8 cellular contexts compared by ENCODE assay signal in the genomic region with DNA sequence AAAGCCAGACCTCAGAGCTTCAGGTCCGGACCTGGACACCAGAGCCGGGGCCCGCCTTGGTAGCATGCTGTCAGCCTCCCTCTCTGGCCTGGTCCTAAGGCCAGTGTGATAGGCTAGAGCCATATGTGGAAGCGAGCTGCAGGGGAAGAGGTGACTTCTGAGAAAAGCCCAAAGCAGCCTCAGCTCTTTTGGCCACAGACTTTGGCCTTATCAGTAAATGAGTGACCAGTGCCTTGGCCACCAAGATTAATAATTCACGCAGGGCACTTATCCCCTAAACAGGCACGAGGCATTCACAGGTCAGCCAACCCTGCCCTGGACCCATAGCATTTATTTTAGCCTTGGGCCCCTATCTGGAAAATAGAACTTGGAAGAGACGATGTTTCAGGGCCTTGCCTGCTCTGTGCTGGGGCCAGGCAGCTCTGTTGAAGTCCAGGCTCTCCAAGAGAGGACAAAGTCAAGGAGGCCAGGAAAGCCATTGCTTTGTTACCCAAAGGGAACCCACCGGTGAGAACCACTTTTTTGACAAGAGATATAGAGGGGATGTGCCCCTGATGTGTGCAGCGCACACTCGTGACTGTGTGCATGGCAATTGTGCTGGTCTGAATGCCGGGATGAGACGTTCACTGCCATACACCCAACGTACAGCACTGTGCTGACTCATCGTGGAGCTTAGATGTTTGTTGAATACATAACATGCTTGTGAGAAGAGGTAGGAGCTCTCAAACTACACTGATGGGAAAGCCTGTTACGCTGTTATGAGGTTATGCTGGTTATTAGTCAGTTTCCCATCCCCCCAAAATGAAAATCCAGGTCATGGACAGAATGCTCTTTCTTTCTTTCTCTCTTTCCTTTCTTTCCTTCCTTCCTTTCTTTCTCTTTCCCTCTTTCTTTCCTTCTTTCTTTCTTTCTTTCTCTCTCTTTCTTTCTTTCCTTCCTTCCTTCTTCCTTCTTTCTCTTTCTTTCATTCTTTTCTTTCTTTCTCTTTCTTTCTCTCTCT. TPM values are rescaled to one million over a fixed set of nuclear protein-coding genes. Genes with fewer than 3 reads are reported as not detected.
DNase-seq lines count a peak whose midpoint lies in the region; ATAC-seq and TF ChIP-seq lines count a peak whose summit lies in the region.

No MANE protein-coding gene starts in this region.

- H4K20me1 ChIP-seq in smooth muscle cell (ENCODE audit: low read depth), result no peaks in the 10 kb centered on the region

- no peaks in the 10 kb centered on the region for H3F3A ChIP-seq in smooth muscle cell (ENCODE audit: low read depth)

- H3K27ac Mint-ChIP-seq in activated naive CD4-positive, alpha-beta T cell treated with anti-CD3 and anti-CD28 coated beads for 36 hours, result peak overlapping the region; percentile 78

- CTCF ChIA-PET in activated naive CD4-positive, alpha-beta T cell treated with anti-CD3 and anti-CD28 coated beads for 36 hours (lab: Charles Lee), result interaction anchor here (0.8 to 2.8 kb wide), 9 partner anchors 9 to 61 kb away, joined by 3 to 25 read pairs (median 4); a partner anchor contains a TSS

- no peaks in the 10 kb centered on the region for H3K27me3 ChIP-seq in HUES48 (ENCODE audit: control insufficient read depth, insufficient read depth, low read length)
- H3K27me3 ChIP-seq in body of pancreas, result no peaks in the 10 kb centered on the region
- H3K27me3 ChIP-seq in smooth muscle cell (ENCODE audit: low read depth), result no peaks in the 10 kb centered on the region

- H3K4me1 ChIP-seq in HUES48 (ENCODE audit: control insufficient read depth, insufficient read depth, low read length), result peaks cover 2% of the 10 kb centered on the region; the same call in 1 of the 2 replicates
- peaks cover 21% of the 10 kb centered on the region for H3K4me1 ChIP-seq in body of pancreas
- no peaks in the 10 kb centered on the region for H3K4me1 ChIP-seq in smooth muscle cell (ENCODE audit: low read depth)

- H3K4me3 ChIP-seq in HUES48 (ENCODE audit: low read depth, low read length) (no peak overlapping the region), body of pancreas (no peak overlapping the region), smooth muscle cell (no peak overlapping the region)

- H3K36me3 Mint-ChIP-seq in activated naive CD4-positive, alpha-beta T cell treated with anti-CD3 and anti-CD28 coated beads for 36 hours (ENCODE audit: low read depth), result no peaks in the 10 kb centered on the region

- DNase-seq in activated naive CD4-positive, alpha-beta T cell treated with anti-CD3 and anti-CD28 coated beads for 36 hours, result peak; percentile 80
- no peak for DNase-seq in activated naive CD4-positive, alpha-beta T cell (lab: John Stamatoyannopoulos, UW)
- DNase-seq in body of pancreas, result no peak
- DNase-seq in smooth muscle cell (lab: John Stamatoyannopoulos, UW; ENCODE audit: unreplicated experiment), result no peak
- no peak for DNase-seq in cerebellum (ENCODE audit: low spot score)
- DNase-seq in NCI-H187 treated with DMSO at 0.1 percent for 48 hours (lab: John Stamatoyannopoulos, UW), result no peak

- H2AFZ ChIP-seq in smooth muscle cell (ENCODE audit: low read depth), result peak overlapping the region; percentile 69

- H3K27ac ChIP-seq in HUES48 (ENCODE audit: low read depth, low read length) (peak overlapping the region; percentile 77), body of pancreas (peak overlapping the region in 3 of 4 donors; percentile 6 to 52 (median 44)), smooth muscle cell (ENCODE audit: low read depth) (peak overlapping the region; percentile 67)

- H3K36me3 ChIP-seq in HUES48 (ENCODE audit: control insufficient read depth, insufficient read depth, low read length) (no peaks in the 10 kb centered on the region), body of pancreas (replicated peaks in 1 of 2; ENCODE audit: insufficient read depth in 1 of 2, low read depth in 2 of 2) (no peaks in the 10 kb centered on the region), smooth muscle cell (ENCODE audit: low read depth) (no peaks in the 10 kb centered on the region)

- no peak overlapping the region for H3K4me3 Mint-ChIP-seq in activated naive CD4-positive, alpha-beta T cell treated with anti-CD3 and anti-CD28 coated beads for 36 hours

- no peaks in the 10 kb centered on the region for H3K9me3 Mint-ChIP-seq in activated naive CD4-positive, alpha-beta T cell treated with anti-CD3 and anti-CD28 coated beads for 36 hours

- H3K27me3 Mint-ChIP-seq in activated naive CD4-positive, alpha-beta T cell treated with anti-CD3 and anti-CD28 coated beads for 36 hours (ENCODE audit: low read depth), result no peaks in the 10 kb centered on the region

- H3K9me3 ChIP-seq in HUES48 (ENCODE audit: control insufficient read depth, insufficient read depth, low read length) (no peaks in the 10 kb centered on the region), body of pancreas (no peaks in the 10 kb centered on the region), smooth muscle cell (replicated peaks; ENCODE audit: low read depth) (no peaks in the 10 kb centered on the region)

- H3K4me1 Mint-ChIP-seq in activated naive CD4-positive, alpha-beta T cell treated with anti-CD3 and anti-CD28 coated beads for 36 hours (ENCODE audit: low read depth), result peaks cover 49% of the 10 kb centered on the region

- intact Hi-C loops in activated naive CD4-positive, alpha-beta T cell treated with anti-CD3 and anti-CD28 coated beads for 36 hours (cut with micrococcal nuclease), result loop anchor here (1.0 to 2.0 kb wide), 2 partner anchors 10 to 14 kb away; no protein-coding TSS in a partner anchor
- intact Hi-C loops in body of pancreas (cut with DNase I), result loop anchor here (5.0 kb wide), 1 partner anchor 67 kb away; a partner anchor contains a TSS

- TF ChIP-seq POLR2A in body of pancreas (IDR thresholded peaks at IDR 0.05), result no peak

- peak overlapping the region; percentile 37 for H3K4me2 ChIP-seq in smooth muscle cell

- ATAC-seq in body of pancreas (peak; percentile 60), GM18517 (IDR thresholded peaks at IDR 0.05; ENCODE audit: unreplicated experiment) (no peak)

- 57 to 69% methylated on average over 12 to 15 of the region's 15 CpGs for WGBS in body of pancreas, 2 donors
- WGBS in smooth muscle cell (ENCODE audit: low lambda C conversion rate), result 58% methylated on average over 15 of the region's 15 CpGs

- no peak for TF ChIP-seq CTCF in body of pancreas (IDR thresholded peaks at IDR 0.05)
- no peak for TF ChIP-seq CTCF in smooth muscle cell (IDR thresholded peaks at IDR 0.05; ENCODE audit: borderline replicate concordance, insufficient read depth, poor library complexity, severe bottlenecking)

- no peaks in the 10 kb centered on the region for H3K79me2 ChIP-seq in smooth muscle cell (ENCODE audit: low read depth)

- H3K9ac ChIP-seq in HUES48 (ENCODE audit: low read depth, low read length) (no peak overlapping the region), smooth muscle cell (ENCODE audit: low read depth) (no peak overlapping the region)

RNA-seq across cellular contexts. Expression of a gene that starts 5.0 kb away (rescaled TPM):
- total RNA-seq in activated naive CD4-positive, alpha-beta T cell treated with anti-CD3 and anti-CD28 coated beads for 36 hours, result not detected
- total RNA-seq in body of pancreas (not detected), smooth muscle cell (not detected in 2 replicates), cerebellum (not detected)
- not detected in 2 replicates for polyA plus RNA-seq in smooth muscle cell

RNA-seq across cellular contexts. Expression of a gene that starts 21.3 kb away (rescaled TPM):
- not detected for total RNA-seq in activated naive CD4-positive, alpha-beta T cell treated with anti-CD3 and anti-CD28 coated beads for 36 hours
- total RNA-seq in body of pancreas (not detected), smooth muscle cell (not detected in 2 replicates), cerebellum (not detected)
- polyA plus RNA-seq in smooth muscle cell, result not detected in 2 replicates

RNA-seq across cellular contexts. Expression of a gene that starts 21.5 kb away (rescaled TPM):
- 10 to 100 TPM; 34.6 to 39.2 TPM for total RNA-seq in activated naive CD4-positive, alpha-beta T cell treated with anti-CD3 and anti-CD28 coated beads for 36 hours
- total RNA-seq in body of pancreas (10 to 100 TPM; 15.0 to 39.2 TPM), smooth muscle cell (6.0 and 38.5 TPM in 2 replicates), cerebellum (1.8 TPM)
- 23.3 and 23.8 TPM in 2 replicates for polyA plus RNA-seq in smooth muscle cell

RNA-seq across cellular contexts. Expression of a gene that starts 27.7 kb away (rescaled TPM):
- total RNA-seq in activated naive CD4-positive, alpha-beta T cell treated with anti-CD3 and anti-CD28 coated beads for 36 hours, result 10 to 100 TPM; 82.2 to 83.9 TPM
- 100 to 1,000 TPM; 218 to 227 TPM for total RNA-seq in body of pancreas
- total RNA-seq in smooth muscle cell, result 178 and 241 TPM in 2 replicates
- 236 and 253 TPM in 2 replicates for polyA plus RNA-seq in smooth muscle cell
- 69.0 TPM for total RNA-seq in cerebellum

RNA-seq across cellular contexts. Expression of a gene that starts 30.2 kb away (rescaled TPM):
- total RNA-seq in activated naive CD4-positive, alpha-beta T cell treated with anti-CD3 and anti-CD28 coated beads for 36 hours, result 1 to 10 TPM; 3.2 to 5.4 TPM
- 1 to 10 TPM in 1 of 2 donors, under 1 TPM in 1; 0.33 to 4.4 TPM for total RNA-seq in body of pancreas
- total RNA-seq in smooth muscle cell, result 1.8 and 3.6 TPM in 2 replicates
- 10.4 and 15.0 TPM in 2 replicates for polyA plus RNA-seq in smooth muscle cell
- total RNA-seq in cerebellum, result 3.3 TPM
